Comparison of ENCODE assay signal across 32 cellular contexts in the genomic region with DNA sequence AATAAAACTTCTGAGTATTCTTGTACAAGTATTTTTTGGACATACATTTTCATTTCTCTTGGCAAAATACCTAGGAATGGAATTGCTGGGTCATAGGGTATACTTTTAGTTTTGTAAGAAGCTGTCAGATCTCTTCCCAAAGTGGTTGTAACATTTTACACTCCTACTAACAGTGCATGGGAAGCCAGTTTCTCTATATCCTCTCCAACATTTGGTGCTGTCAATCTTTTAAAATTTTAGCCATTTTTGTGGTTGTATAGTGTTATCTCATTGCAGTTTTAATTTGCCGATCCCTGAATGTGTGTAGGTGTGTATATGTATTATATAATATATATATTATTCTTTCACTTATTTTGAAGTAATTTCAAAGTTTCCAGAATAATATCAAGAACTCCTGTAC.
"Had no signal": no experiment of that assay in that cellular context is flagged by ENCODE, and none has a peak within 500 bp of the region (broad histone marks: within the 10 kb centered on the region; RNA-seq: fewer than 3 reads in every experiment).

No MANE protein-coding gene starts in this region.

- H3K4me2 ChIP-seq: KMS-11 had no signal

- H3K9me3 ChIP-seq: MG63 had no signal

- DNase-seq: Kasumi-1, MG63, MM.1S, NCI-H1048, NCI-H1092, NCI-H1092 treated with DMSO at 0.1 percent for 48 hours, NCI-H1105, NCI-H1105 treated with DMSO at 0.1 percent for 48 hours, NCI-H1417, NCI-H1417 treated with DMSO at 0.1 percent for 48 hours, NCI-H1436, NCI-H1436 treated with DMSO at 0.1 percent for 48 hours, NCI-H146, NCI-H1694, NCI-H1694 treated with DMSO at 0.1 percent for 48 hours, NCI-H187, NCI-H187 treated with DMSO at 0.1 percent for 48 hours, NCI-H1930, NCI-H2029, NCI-H2029 treated with DMSO at 0.1 percent for 48 hours, NCI-H2081, NCI-H2081 treated with DMSO at 0.1 percent for 48 hours, NCI-H2107, NCI-H2171, NCI-H2171 treated with DMSO at 0.1 percent for 48 hours, NCI-H2227 treated with DMSO at 0.1 percent for 48 hours, NCI-H345, NCI-H446, NCI-H446 treated with DMSO at 0.1 percent for 48 hours, NCI-H510A, NCI-H510A treated with DMSO at 0.1 percent for 48 hours had no signal

- H3K27me3 ChIP-seq: MG63 had no signal

- H3K27ac ChIP-seq: KMS-11 had no signal

- H3K36me3 ChIP-seq: MG63 had no signal

- H3K4me3 ChIP-seq: MG63 had no signal

- H3K9ac ChIP-seq: KMS-11 had no signal
